13 cellular contexts compared by ENCODE assay signal in the genomic region with DNA sequence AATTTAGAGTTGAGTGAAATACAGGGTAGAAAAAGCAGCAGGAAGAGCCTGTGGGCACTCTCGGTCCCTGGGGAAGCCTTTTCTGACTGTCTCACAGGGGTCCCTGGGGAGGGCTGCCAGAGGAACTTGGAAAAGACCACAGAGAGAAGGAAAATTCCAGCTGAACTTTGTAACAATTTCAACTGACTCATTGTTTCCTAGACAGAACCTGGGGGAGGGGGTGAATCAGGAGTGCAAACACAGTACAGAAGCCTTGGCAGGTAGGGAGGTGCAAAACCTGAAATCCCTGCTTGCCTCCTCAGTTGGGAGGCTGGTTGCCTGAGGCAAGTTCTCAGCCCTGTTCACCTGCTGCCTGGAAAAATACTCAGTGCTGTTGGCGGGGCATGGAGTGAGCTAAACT.
A peak's percentile ranks its signal among the peaks of the same experiment; 100 is the strongest.
DNase-seq lines count a peak whose midpoint lies in the region; ATAC-seq and TF ChIP-seq lines count a peak whose summit lies in the region.
"Had no signal": no experiment of that assay in that cellular context is flagged by ENCODE, and none has a peak within 500 bp of the region (broad histone marks: within the 10 kb centered on the region; RNA-seq: fewer than 3 reads in every experiment).

No MANE protein-coding gene starts in this region.

- H3K27ac Mint-ChIP-seq in MCF 10A (ENCODE audit: low read depth, unreplicated experiment): peak overlapping the region; percentile 53

- peaks cover 30% of the 10 kb centered on the region for H3K9me3 Mint-ChIP-seq in MCF 10A (ENCODE audit: unreplicated experiment)

- DNase-seq in A172 (ENCODE audit: low spot score) (peak; percentile 16), HuH-7 (ENCODE audit: low spot score) (peak; percentile 10), MCF 10A (ENCODE audit: unreplicated experiment) (peak; percentile 86), iPS-NIHi7 (ENCODE audit: extremely low spot score) (peak; percentile 18), KG1 (lab: John Stamatoyannopoulos, UW) (no peak)
- DNase-seq: activated CD4-positive, alpha-beta T cell treated with anti-CD3 and anti-CD28 coated beads for 1 hour; DMS79 treated with DMSO at 0.1 percent for 48 hours; effector CD4-positive, alpha-beta T cell; IMR-90; nucleus accumbens had no signal

- TF ChIP-seq CTCF in MCF 10A (IDR thresholded peaks at IDR 0.05; ENCODE audit: unreplicated experiment): no peak

- POLR2A ChIA-PET in MCF 10A (lab: Yijun Ruan, JAX): interaction anchor here (0.6 to 1.6 kb wide), 3 partner anchors 8 to 1340 kb away, joined by 3 to 4 read pairs (median 3); no protein-coding TSS in a partner anchor

- no peak overlapping the region for H3K4me3 Mint-ChIP-seq in MCF 10A (ENCODE audit: unreplicated experiment)

- intact Hi-C loops in MCF 10A (cut with micrococcal nuclease): no loop called here

- CTCF ChIA-PET in MCF 10A (lab: Yijun Ruan, JAX): interaction anchor here (0.7 to 1.8 kb wide), 3 partner anchors 24 to 99 kb away, joined by 3 to 10 read pairs (median 3); no protein-coding TSS in a partner anchor

- no peaks in the 10 kb centered on the region for H3K36me3 Mint-ChIP-seq in MCF 10A (ENCODE audit: insufficient read depth, unreplicated experiment)

- H3K27me3 Mint-ChIP-seq in MCF 10A (ENCODE audit: insufficient read depth, unreplicated experiment): no peaks in the 10 kb centered on the region

- H3K4me1 Mint-ChIP-seq in MCF 10A (ENCODE audit: insufficient read depth, unreplicated experiment): peaks cover 15% of the 10 kb centered on the region

- BruUV-seq in MCF 10A (replicated peaks; lab: Mats Ljungman, UMichigan): no TSS peak

- no peak for ATAC-seq in GM18858 (IDR thresholded peaks at IDR 0.05; ENCODE audit: unreplicated experiment)
- ATAC-seq in GM18870 (IDR thresholded peaks at IDR 0.05; ENCODE audit: unreplicated experiment): no peak
- no peak for ATAC-seq in HG03175 (IDR thresholded peaks at IDR 0.05; ENCODE audit: unreplicated experiment)
